15 cellular contexts compared by ENCODE assay signal in the genomic region with DNA sequence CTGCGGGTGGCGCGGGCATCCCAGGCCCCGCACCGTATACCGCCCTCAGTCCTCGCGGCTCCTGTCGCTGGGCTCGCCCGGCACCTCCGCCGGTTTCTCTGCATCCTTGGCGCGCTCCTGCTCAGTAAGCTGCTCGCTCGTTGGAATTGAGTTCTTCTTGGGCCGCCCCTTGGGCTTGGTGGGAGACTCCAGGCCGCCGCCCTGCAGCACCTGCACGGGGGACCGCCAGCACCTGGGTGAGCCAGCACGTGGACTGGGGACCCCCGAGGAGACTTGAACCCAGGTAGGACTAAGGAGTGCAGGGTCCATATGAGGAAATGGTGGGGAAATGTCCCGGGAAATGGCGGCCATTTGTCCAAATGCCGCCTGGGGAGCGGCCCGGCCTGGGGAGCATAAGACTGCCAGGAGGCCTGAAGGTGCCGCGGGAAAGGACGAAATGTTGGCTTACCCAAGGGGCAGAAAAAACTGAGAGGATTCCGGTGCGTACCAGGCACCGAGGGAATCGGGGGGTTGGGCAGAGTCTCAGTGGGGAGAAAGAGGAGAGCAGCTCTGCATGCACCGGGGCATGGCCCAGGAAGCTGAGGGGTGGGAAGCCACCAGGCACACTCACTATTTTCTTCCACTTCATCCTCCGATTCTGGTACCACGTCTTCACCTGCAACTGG. TPM values are rescaled to one million over a fixed set of nuclear protein-coding genes. Genes with fewer than 3 reads are reported as not detected.
DNase-seq lines count a peak whose midpoint lies in the region; ATAC-seq and TF ChIP-seq lines count a peak whose summit lies in the region.
"Had no signal": no experiment of that assay in that cellular context is flagged by ENCODE, and none has a peak within 500 bp of the region (broad histone marks: within the 10 kb centered on the region; RNA-seq: fewer than 3 reads in every experiment).

No MANE protein-coding gene starts in this region.

- H3K9me3 Mint-ChIP-seq in chondrocyte (ENCODE audit: low read depth) (peaks cover 6% of the 10 kb centered on the region), natural killer cell (no peaks in the 10 kb centered on the region)

- H3K36me3 Mint-ChIP-seq in chondrocyte (ENCODE audit: low read depth) (peaks cover 5% of the 10 kb centered on the region), natural killer cell (no peaks in the 10 kb centered on the region)

- H3K9me3 ChIP-seq in left ventricle myocardium inferior (replicated peaks): no peaks in the 10 kb centered on the region
- H3K9me3 ChIP-seq: colonic mucosa had no signal

- TF ChIP-seq CTCF in left ventricle myocardium inferior (IDR thresholded peaks at IDR 0.05; ENCODE audit: borderline replicate concordance): no peak
- no peak for TF ChIP-seq CTCF in chondrocyte (IDR thresholded peaks at IDR 0.05)
- TF ChIP-seq CTCF in natural killer cell (IDR thresholded peaks at IDR 0.05): no peak
- no peak for TF ChIP-seq CTCF in foreskin fibroblast (IDR thresholded peaks at IDR 0.05; ENCODE audit: low read depth, low read length)

- H3K27me3 ChIP-seq in left ventricle myocardium inferior (ENCODE audit: low read depth): peaks cover 97% of the 10 kb centered on the region

- H3K4me3 ChIP-seq in left ventricle myocardium inferior (peak overlapping the region; percentile 64), urinary bladder (ENCODE audit: low read depth, low read length) (peak overlapping the region; percentile 49), foreskin fibroblast (ENCODE audit: low read depth in 1 of 2, low read length in 2 of 2) (no peak overlapping the region)

- H3K27me3 Mint-ChIP-seq in chondrocyte (ENCODE audit: low read depth) (peaks cover 71% of the 10 kb centered on the region), natural killer cell (ENCODE audit: low read depth in 2 of 2) (peaks cover 52 to 57% of the 10 kb centered on the region in 2 donors)

- WGBS in urinary bladder: 4% methylated on average over 39 of the region's 39 CpGs

- H3K4me1 Mint-ChIP-seq in chondrocyte (ENCODE audit: low read depth): peaks cover 30% of the 10 kb centered on the region
- peaks cover 19 to 38% of the 10 kb centered on the region in 2 donors for H3K4me1 Mint-ChIP-seq in natural killer cell

- intact Hi-C loops in left ventricle myocardium inferior (cut with micrococcal nuclease) (no loop called here), Right ventricle myocardium superior (cut with DNase I) (no loop called here), natural killer cell (cut with micrococcal nuclease) (loop anchor here (2.0 kb wide), 1 partner anchor 21 kb away; no protein-coding TSS in a partner anchor), head of caudate nucleus (cut with DNase I) (no loop called here)

- H3K4me1 ChIP-seq in left ventricle myocardium inferior: peaks cover 66% of the 10 kb centered on the region
- H3K4me1 ChIP-seq in urinary bladder (ENCODE audit: insufficient read depth): no peaks in the 10 kb centered on the region

- no peak overlapping the region for H3K27ac Mint-ChIP-seq in chondrocyte (ENCODE audit: unreplicated experiment)
- no peak overlapping the region for H3K27ac Mint-ChIP-seq in natural killer cell

- H3K27ac ChIP-seq in left ventricle myocardium inferior (replicated peaks): no peak overlapping the region
- H3K27ac ChIP-seq in urinary bladder (ENCODE audit: low read depth): no peak overlapping the region
- H3K27ac ChIP-seq: colonic mucosa, WERI-Rb-1 had no signal

- ATAC-seq in Right ventricle myocardium superior (ENCODE audit: poor library complexity) (no peak), natural killer cell (no peak)

- DNase-seq in left ventricle myocardium inferior (no peak), Right ventricle myocardium superior (no peak), chondrocyte (ENCODE audit: low spot score) (peak; percentile 83), natural killer cell (no peak), head of caudate nucleus (no peak), foreskin fibroblast (no peak)
- DNase-seq in stimulated activated CD4-positive, alpha-beta T cell treated with anti-CD3 and anti-CD28 coated beads, Interleukin-4, amount 100 ng/mL, for 24 hours: no peak
- DNase-seq: colonic mucosa, foreskin melanocyte, NCI-H1105, NCI-H524 treated with DMSO at 0.1 percent for 48 hours, WERI-Rb-1 had no signal

- no peaks in the 10 kb centered on the region for H3K36me3 ChIP-seq in left ventricle myocardium inferior
- no peaks in the 10 kb centered on the region for H3K36me3 ChIP-seq in urinary bladder (ENCODE audit: insufficient read depth)
- H3K36me3 ChIP-seq: colonic mucosa, WERI-Rb-1 had no signal

- no peak overlapping the region for H3K4me3 Mint-ChIP-seq in chondrocyte (ENCODE audit: unreplicated experiment)
- peak overlapping the region; percentile 78 for H3K4me3 Mint-ChIP-seq in natural killer cell

RNA-seq across cellular contexts. Expression of a gene that starts 2.9 kb away (rescaled TPM):
- total RNA-seq in left ventricle myocardium inferior: not detected
- not detected for total RNA-seq in Right ventricle myocardium superior
- 0.77 to 6.7 TPM (median 2.1 TPM) in 3 replicates for total RNA-seq in chondrocyte
- total RNA-seq in natural killer cell: not detected
- not detected for total RNA-seq in urinary bladder
- not detected for polyA plus RNA-seq in urinary bladder
- total RNA-seq: colonic mucosa, lower leg skin had no signal
- polyA plus RNA-seq: BJ had no signal

Comparison
In these comparisons a context has a peak if more than half of its experiments do, and no peak if none do; other contexts are left out.
1. H3K4me3 ChIP-seq: peak in left ventricle myocardium inferior (single experiment) and urinary bladder (single experiment); none in foreskin fibroblast (0 of 2).